In the genomic region with DNA sequence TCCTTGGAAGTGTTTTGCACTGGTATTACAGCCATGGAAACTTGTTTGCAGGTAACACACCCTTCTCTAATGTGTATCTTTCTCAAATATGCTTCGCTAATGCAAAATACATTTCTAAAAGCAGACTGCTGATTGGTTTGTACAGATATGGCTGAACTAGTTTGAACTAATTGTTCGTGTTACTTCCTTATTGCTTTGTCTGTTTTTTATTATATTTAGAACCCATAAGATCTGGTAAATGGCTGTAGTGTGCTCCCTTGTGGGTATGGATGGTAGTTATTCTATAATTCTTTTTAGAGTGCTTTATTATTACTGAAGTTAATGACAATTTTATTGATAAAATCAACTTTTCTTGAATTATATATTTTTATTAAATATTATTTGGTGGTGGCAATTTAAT, we compare ENCODE assay signal across 8 cellular contexts. TPM values are rescaled to one million over a fixed set of nuclear protein-coding genes. Genes with fewer than 3 reads are reported as not detected.
DNase-seq lines count a peak whose midpoint lies in the region; ATAC-seq lines count a peak whose summit lies in the region.

No MANE protein-coding gene starts in this region.

- H3K9me3 Mint-ChIP-seq in CD4-positive, alpha-beta memory T cell = peaks cover 0 to 15% (median 10%) of the 10 kb centered on the region in 8 donors

- peaks cover 28 to 34% of the 10 kb centered on the region in 2 donors for H3K36me3 Mint-ChIP-seq in CD4-positive, alpha-beta memory T cell

- POLR2A ChIA-PET in CD4-positive, alpha-beta memory T cell (lab: Charles Lee; ENCODE audit: partially characterized antibody) = interaction anchor here (0.7 to 11.5 kb wide), 13 partner anchors 16 to 357 kb away, joined by 3 to 196 read pairs (median 6); a partner anchor contains a TSS

- H3K27ac Mint-ChIP-seq in CD4-positive, alpha-beta memory T cell = peak overlapping the region; percentile 40 to 87 (median 60)

- intact Hi-C loops in CD4-positive, alpha-beta memory T cell (cut with micrococcal nuclease) = loop anchor here (1.0 to 5.0 kb wide), 5 partner anchors 53 to 232 kb away; a partner anchor contains a TSS

- H3K9ac ChIP-seq in endocrine pancreas (ENCODE audit: control insufficient read depth, insufficient read depth, low read length) = no peak overlapping the region
- H3K9ac ChIP-seq in muscle layer of colon (ENCODE audit: low read length) = no peak overlapping the region

- H3K27ac ChIP-seq in CD4-positive, alpha-beta memory T cell (ENCODE audit: low read depth, low read length) = peak overlapping the region; percentile 14
- H3K27ac ChIP-seq in muscle layer of colon (ENCODE audit: low read depth, low read length) = peak overlapping the region; percentile 25

- peak in 4 of 5 donors; percentile 50 to 62 (median 54) for DNase-seq in CD4-positive, alpha-beta memory T cell
- peak; percentile 2 for DNase-seq in NCI-H2227 (lab: John Stamatoyannopoulos, UW; ENCODE audit: unreplicated experiment)
- DNase-seq in NCI-H1436 (lab: John Stamatoyannopoulos, UW) = no peak
- no peak for DNase-seq in H4 (ENCODE audit: low spot score)
- no peak for DNase-seq in cerebellar nuclear complex (lab: John Stamatoyannopoulos, UW)

- peak overlapping the region in 1 of 2 donors; percentile 7 for H3K4me3 ChIP-seq in CD4-positive, alpha-beta memory T cell (ENCODE audit: low read length in 2 of 2)
- H3K4me3 ChIP-seq in endocrine pancreas (ENCODE audit: control insufficient read depth, insufficient read depth, low read length) (peak overlapping the region; percentile 27), muscle layer of colon (ENCODE audit: low read depth in 1 of 2, low read length in 2 of 2) (no peak overlapping the region)

- CTCF ChIA-PET in CD4-positive, alpha-beta memory T cell (lab: Charles Lee; ENCODE audit: partially characterized antibody) = interaction anchor here (0.7 to 7.8 kb wide), 13 partner anchors 17 to 179 kb away, joined by 3 to 125 read pairs (median 5); a partner anchor contains a TSS

- peaks cover 67% of the 10 kb centered on the region for H3K4me1 ChIP-seq in CD4-positive, alpha-beta memory T cell (ENCODE audit: insufficient read depth, low read length)
- H3K4me1 ChIP-seq in endocrine pancreas (ENCODE audit: control insufficient read depth, insufficient read depth, low read length) (peaks cover 3% of the 10 kb centered on the region), muscle layer of colon (ENCODE audit: insufficient read depth, low read length) (peaks cover 35% of the 10 kb centered on the region)

- H3K27me3 ChIP-seq in CD4-positive, alpha-beta memory T cell (ENCODE audit: insufficient read depth, low read length) = no peaks in the 10 kb centered on the region
- H3K27me3 ChIP-seq in endocrine pancreas (ENCODE audit: control insufficient read depth, insufficient read depth, low read length) (no peaks in the 10 kb centered on the region), muscle layer of colon (ENCODE audit: control insufficient read depth in 1 of 2, insufficient read depth in 2 of 2, low read length in 2 of 2) (no peaks in the 10 kb centered on the region)

- H3K27me3 Mint-ChIP-seq in CD4-positive, alpha-beta memory T cell = no peaks in the 10 kb centered on the region

- peak overlapping the region; percentile 21 to 75 (median 68) for H3K4me3 Mint-ChIP-seq in CD4-positive, alpha-beta memory T cell

- peaks cover 0 to 4% of the 10 kb centered on the region in 2 donors for H3K9me3 ChIP-seq in CD4-positive, alpha-beta memory T cell (ENCODE audit: control insufficient read depth in 1 of 2, low read length in 2 of 2)
- peaks cover 4% of the 10 kb centered on the region for H3K9me3 ChIP-seq in endocrine pancreas (ENCODE audit: control insufficient read depth, low read length)
- H3K9me3 ChIP-seq in muscle layer of colon (ENCODE audit: low read length) = peaks cover 6% of the 10 kb centered on the region

- ATAC-seq in HG03025 (IDR thresholded peaks at IDR 0.05; ENCODE audit: low FRiP score, unreplicated experiment) = no peak

- peaks cover 47 to 72% (median 60%) of the 10 kb centered on the region in 4 donors for H3K4me1 Mint-ChIP-seq in CD4-positive, alpha-beta memory T cell

- H3K36me3 ChIP-seq in CD4-positive, alpha-beta memory T cell (ENCODE audit: insufficient read depth, low read length) = peaks cover 14% of the 10 kb centered on the region
- H3K36me3 ChIP-seq in endocrine pancreas (ENCODE audit: control insufficient read depth, insufficient read depth, low read length) (peaks cover 4% of the 10 kb centered on the region), muscle layer of colon (ENCODE audit: insufficient read depth, low read length) (no peaks in the 10 kb centered on the region)

RNA-seq across cellular contexts. Expression of a gene that starts 53.0 kb away (rescaled TPM):
- total RNA-seq in CD4-positive, alpha-beta memory T cell = 100 to 1,000 TPM; 209 to 223 TPM
- 100 to 1,000 TPM in 1 of 2 donors, 10 to 100 TPM in 1; 87.3 to 103 TPM for polyA plus RNA-seq in CD4-positive, alpha-beta memory T cell
- total RNA-seq in H4 (2014; rRNA removed; shearing (Covaris generic)) = 34.2 and 51.3 TPM in 2 replicates

Comparison
In these comparisons a context has a peak if more than half of its experiments do, and no peak if none do; other contexts are left out.
1. DNase-seq: peak in CD4-positive, alpha-beta memory T cell (4 of 5) and NCI-H2227 (single experiment); none in NCI-H1436 (single experiment), H4 (single experiment) and cerebellar nuclear complex (0 of 2).